19 cellular contexts compared by ENCODE assay signal in genomic region chr20:3803289-3803688, GRCh38. TPM values are rescaled to one million over a fixed set of nuclear protein-coding genes. Genes with fewer than 3 reads are reported as not detected.
DNase-seq lines count a peak whose midpoint lies in the region; ATAC-seq and TF ChIP-seq lines count a peak whose summit lies in the region.
"Had no signal": no experiment of that assay in that cellular context is flagged by ENCODE, and none has a peak within 500 bp of the region (broad histone marks: within the 10 kb centered on the region; RNA-seq: fewer than 3 reads in every experiment).

No MANE protein-coding gene starts in this region.

- no peaks in the 10 kb centered on the region for H3K9me3 ChIP-seq in HEK293 (ENCODE audit: control insufficient read depth, insufficient read depth, low read depth, low read length)
- H3K9me3 ChIP-seq: Caco-2 had no signal

- peaks cover 81% of the 10 kb centered on the region for H3K4me1 Mint-ChIP-seq in activated T-cell treated with anti-CD3 and anti-CD28 coated beads, Interleukin-2, amount 50 U/mL, for 24 hours (ENCODE audit: low read depth)
- peaks cover 52% of the 10 kb centered on the region for H3K4me1 Mint-ChIP-seq in neural crest cell

- no peaks in the 10 kb centered on the region for H3K27me3 Mint-ChIP-seq in activated T-cell treated with anti-CD3 and anti-CD28 coated beads, Interleukin-2, amount 50 U/mL, for 24 hours
- H3K27me3 Mint-ChIP-seq in neural crest cell (ENCODE audit: low read depth), result no peaks in the 10 kb centered on the region
- H3K27me3 Mint-ChIP-seq: stimulated activated memory B cell treated with anti-CD40 and anti-IgM and Interleukin-4, amounts not matched to agents 10 μg/mL and 1 μg/mL and 100 μg/mL, for 72 hours had no signal

- TF ChIP-seq CTCF in HEK293 (tag by site-specific recombination; IDR thresholded peaks at IDR 0.05) (no peak), dorsolateral prefrontal cortex (IDR thresholded peaks at IDR 0.05 in 54 of 56, conservative IDR thresholded peaks at IDR 0.05 in 2 of 56; ENCODE audit: low read depth in 1 of 56, partially characterized antibody in 56 of 56) (no peak), neural crest cell (conservative IDR thresholded peaks at IDR 0.05) (no peak)

- DNase-seq in activated T-cell treated with anti-CD3 and anti-CD28 coated beads, Interleukin-2, amount 50 U/mL, for 24 hours, result no peak
- DNase-seq in activated T-cell treated with anti-CD3 and anti-CD28 coated beads, Interleukin-2, amount 50 U/mL, for 48 hours, result no peak
- DNase-seq in dorsolateral prefrontal cortex, result no peak
- DNase-seq in neural crest cell (ENCODE audit: low read depth, low spot score), result no peak
- DNase-seq in SW 1271 (lab: John Stamatoyannopoulos, UW), result no peak
- DNase-seq in stimulated activated CD4-positive, alpha-beta T cell treated with anti-CD3 and anti-CD28 coated beads, Interleukin-1b, Interleukin-23, amount 100 ng/mL, for 48 hours, result no peak
- DNase-seq: activated CD8-positive, alpha-beta memory T cell treated with anti-CD3 and anti-CD28 coated beads, Interleukin-2, amount 50 U/mL, for 4 hours; activated naive CD4-positive, alpha-beta T cell treated with anti-CD3 and anti-CD28 coated beads for 36 hours; Caco-2; effector CD4-positive, alpha-beta T cell; PC-3; WERI-Rb-1 had no signal

- H3K27ac ChIP-seq in HEK293 (ENCODE audit: extremely low read depth, low read depth, low read length), result no peak overlapping the region
- peak overlapping the region in 42 of 59 donors; percentile 4 to 99 (median 62) for H3K27ac ChIP-seq in dorsolateral prefrontal cortex
- H3K27ac ChIP-seq: hepatocyte, WERI-Rb-1 had no signal

- H3K27me3 ChIP-seq in dorsolateral prefrontal cortex, result no peaks in the 10 kb centered on the region
- H3K27me3 ChIP-seq: hepatocyte had no signal

- intact Hi-C loops in dorsolateral prefrontal cortex (cut with DNase I), result no loop called here

- ATAC-seq in HG02884 (IDR thresholded peaks at IDR 0.05; ENCODE audit: unreplicated experiment), result no peak
- ATAC-seq: PC-3; stimulated activated memory B cell treated with anti-CD40 and anti-IgM and Interleukin-4, amounts not matched to agents 10 μg/mL and 1 μg/mL and 100 μg/mL, for 72 hours had no signal

- H3K4me3 Mint-ChIP-seq in activated T-cell treated with anti-CD3 and anti-CD28 coated beads, Interleukin-2, amount 50 U/mL, for 24 hours, result no peak overlapping the region
- peak overlapping the region; percentile 53 for H3K4me3 Mint-ChIP-seq in neural crest cell
- H3K4me3 Mint-ChIP-seq: activated naive CD4-positive, alpha-beta T cell treated with anti-CD3 and anti-CD28 coated beads for 36 hours; stimulated activated memory B cell treated with anti-CD40 and anti-IgM and Interleukin-4, amounts not matched to agents 10 μg/mL and 1 μg/mL and 100 μg/mL, for 72 hours had no signal

- H3K36me3 Mint-ChIP-seq in activated T-cell treated with anti-CD3 and anti-CD28 coated beads, Interleukin-2, amount 50 U/mL, for 24 hours (ENCODE audit: low read depth), result peaks cover 86% of the 10 kb centered on the region
- H3K36me3 Mint-ChIP-seq in neural crest cell (ENCODE audit: low read depth), result peaks cover 16% of the 10 kb centered on the region

- peaks cover 26 to 80% of the 10 kb centered on the region in 2 experiments for H3K36me3 ChIP-seq in HEK293 (ENCODE audit: control insufficient read depth in 2 of 2, insufficient read depth in 1 of 2, low read length in 2 of 2)

- H3K4me1 ChIP-seq in HEK293 (ENCODE audit: control insufficient read depth, insufficient read depth, low read length), result peaks cover 16% of the 10 kb centered on the region

- H3K9me3 Mint-ChIP-seq in activated T-cell treated with anti-CD3 and anti-CD28 coated beads, Interleukin-2, amount 50 U/mL, for 24 hours, result no peaks in the 10 kb centered on the region
- no peaks in the 10 kb centered on the region for H3K9me3 Mint-ChIP-seq in neural crest cell
- H3K9me3 Mint-ChIP-seq: activated naive CD4-positive, alpha-beta T cell treated with anti-CD3 and anti-CD28 coated beads for 36 hours; stimulated activated memory B cell treated with anti-CD40 and anti-IgM and Interleukin-4, amounts not matched to agents 10 μg/mL and 1 μg/mL and 100 μg/mL, for 72 hours had no signal

- peak overlapping the region; percentile 79 for H3K27ac Mint-ChIP-seq in activated T-cell treated with anti-CD3 and anti-CD28 coated beads, Interleukin-2, amount 50 U/mL, for 24 hours
- peak overlapping the region; percentile 83 for H3K27ac Mint-ChIP-seq in neural crest cell (ENCODE audit: unreplicated experiment)

- CTCF ChIA-PET in HEK293 (lab: Yijun Ruan, JAX), result no interaction called here

- H3K4me3 ChIP-seq in HEK293 (ENCODE audit: low read depth, low read length) (no peak overlapping the region), dorsolateral prefrontal cortex (no peak overlapping the region)
- H3K4me3 ChIP-seq: hepatocyte, smooth muscle cell had no signal

- POLR2A ChIA-PET in HEK293 (lab: Yijun Ruan, JAX), result no interaction called here

TF ChIP-seq in HEK293, 187 proteins besides CTCF, POLR2A, EP300 and RAD21:
- no peak for TF ChIP-seq ZNF837 (tag by site-specific recombination; IDR thresholded peaks at IDR 0.05)
- TF ChIP-seq, protein P1, sequence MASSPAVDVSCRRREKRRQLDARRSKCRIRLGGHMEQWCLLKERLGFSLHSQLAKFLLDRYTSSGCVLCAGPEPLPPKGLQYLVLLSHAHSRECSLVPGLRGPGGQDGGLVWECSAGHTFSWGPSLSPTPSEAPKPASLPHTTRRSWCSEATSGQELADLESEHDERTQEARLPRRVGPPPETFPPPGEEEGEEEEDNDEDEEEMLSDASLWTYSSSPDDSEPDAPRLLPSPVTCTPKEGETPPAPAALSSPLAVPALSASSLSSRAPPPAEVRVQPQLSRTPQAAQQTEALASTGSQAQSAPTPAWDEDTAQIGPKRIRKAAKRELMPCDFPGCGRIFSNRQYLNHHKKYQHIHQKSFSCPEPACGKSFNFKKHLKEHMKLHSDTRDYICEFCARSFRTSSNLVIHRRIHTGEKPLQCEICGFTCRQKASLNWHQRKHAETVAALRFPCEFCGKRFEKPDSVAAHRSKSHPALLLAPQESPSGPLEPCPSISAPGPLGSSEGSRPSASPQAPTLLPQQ (tag by site-specific recombination; IDR thresholded peaks at IDR 0.05), result 0 out of 2 replicates have a peak, but pooled peaks have one; percentile 37
TF ChIP-seq in HEK293: peak in this region for 1.

RNA-seq across cellular contexts. Expression of gene CDC25B, which starts 7.2 kb away (rescaled TPM):
- total RNA-seq in dorsolateral prefrontal cortex (10 to 100 TPM; 30.5 to 72.6 (median 46.2) TPM), neural crest cell (46.5 and 47.5 TPM in 2 replicates)

RNA-seq across cellular contexts. Expression of gene CENPB, which starts 16.7 kb away (rescaled TPM):
- total RNA-seq in dorsolateral prefrontal cortex (100 to 1,000 TPM in 20 of 120 experiments, 10 to 100 TPM in 100; 53.5 to 178 (median 74.0) TPM), neural crest cell (82.1 and 83.6 TPM in 2 replicates)

RNA-seq across cellular contexts. Expression of gene AP5S1, which starts 17.1 kb away (rescaled TPM):
- total RNA-seq in dorsolateral prefrontal cortex (10 to 100 TPM in 119 of 120 experiments, 1 to 10 TPM in 1; 9.8 to 22.0 (median 15.9) TPM), neural crest cell (9.3 and 12.8 TPM in 2 replicates)

RNA-seq across cellular contexts. Expression of gene SPEF1, which starts 22.0 kb away (rescaled TPM):
- total RNA-seq in dorsolateral prefrontal cortex, result 10 to 100 TPM in 3 of 120 experiments, 1 to 10 TPM in 117; 2.0 to 11.0 (median 5.3) TPM
- 0.54 and 0.55 TPM in 2 replicates for total RNA-seq in neural crest cell
- total RNA-seq: activated naive CD4-positive, alpha-beta T cell treated with anti-CD3 and anti-CD28 coated beads for 36 hours; Caco-2; kidney epithelial cell; posterior vena cava had no signal

RNA-seq across cellular contexts. Expression of gene ADISSP, which starts 35.7 kb away (rescaled TPM):
- total RNA-seq in dorsolateral prefrontal cortex (10 to 100 TPM; 19.0 to 45.5 (median 31.1) TPM), neural crest cell (86.0 and 93.0 TPM in 2 replicates)
